Comparison of ENCODE assay signal across 16 cellular contexts in genomic region chr16:46928811-46929210, GRCh38. TPM values are rescaled to one million over a fixed set of nuclear protein-coding genes. Genes with fewer than 3 reads are reported as not detected.
DNase-seq lines count a peak whose midpoint lies in the region; ATAC-seq and TF ChIP-seq lines count a peak whose summit lies in the region.
"Had no signal": no experiment of that assay in that cellular context is flagged by ENCODE, and none has a peak within 500 bp of the region (broad histone marks: within the 10 kb centered on the region; RNA-seq: fewer than 3 reads in every experiment).

No MANE protein-coding gene starts in this region.

- no peak overlapping the region for H2AK5ac ChIP-seq in trophoblast cell (ENCODE audit: low read length)

- no peak overlapping the region for H3K4ac ChIP-seq in trophoblast cell (ENCODE audit: low read depth, low read length)

- H3K4me1 Mint-ChIP-seq in activated T-cell treated with anti-CD3 and anti-CD28 coated beads, Interleukin-2, amount 50 U/mL, for 24 hours (ENCODE audit: low read depth): peaks cover 4% of the 10 kb centered on the region

- BruUV-seq in Panc1 (replicated peaks; lab: Mats Ljungman, UMichigan): TSS peak; percentile 67

- H4K91ac ChIP-seq in trophoblast cell (ENCODE audit: low read depth, low read length): peak overlapping the region; percentile 33

- no CpG with 5 or more reads among the region's 15 CpGs for WGBS in trophoblast cell (ENCODE audit: extremely low coverage, insufficient coverage, insufficient read length)

- H3K4me1 ChIP-seq in Panc1 (ENCODE audit: control insufficient read depth, insufficient read depth, low read length): no peaks in the 10 kb centered on the region
- peaks cover 17 to 33% of the 10 kb centered on the region in 2 experiments for H3K4me1 ChIP-seq in trophoblast cell (ENCODE audit: control insufficient read depth in 1 of 2, insufficient read depth in 2 of 2, low read length in 2 of 2)

- no peak overlapping the region for H3K14ac ChIP-seq in trophoblast cell (ENCODE audit: low read length)

- no peak overlapping the region for H2AFZ ChIP-seq in trophoblast cell (ENCODE audit: insufficient read depth, low read length, poor library complexity)

- no peak for TF ChIP-seq CTCF in Panc1 (IDR thresholded peaks at IDR 0.05)

- H2BK12ac ChIP-seq in trophoblast cell (ENCODE audit: low read length): peak overlapping the region; percentile 13

- peak overlapping the region; percentile 6 for H4K8ac ChIP-seq in trophoblast cell (ENCODE audit: low read depth, low read length)

- POLR2A ChIA-PET in Panc1 (lab: Charles Lee): interaction anchor here (0.7 kb wide), 1 partner anchor 110 kb away, joined by 3 read pairs; no protein-coding TSS in a partner anchor

- H3K23ac ChIP-seq in trophoblast cell (ENCODE audit: low read length): no peak overlapping the region

- H3K27me3 Mint-ChIP-seq in activated T-cell treated with anti-CD3 and anti-CD28 coated beads, Interleukin-2, amount 50 U/mL, for 24 hours: no peaks in the 10 kb centered on the region

- DNase-seq in ELF-1 (ENCODE audit: low read depth, low spot score) (peak; percentile 49), Panc1 (ENCODE audit: low read depth, low spot score) (no peak), trophoblast cell (no peak)
- no peak for DNase-seq in activated CD4-positive, alpha-beta T cell treated with anti-CD3 and anti-CD28 coated beads for 1 hour
- DNase-seq in activated T-cell treated with anti-CD3 and anti-CD28 coated beads, Interleukin-2, amount 50 U/mL, for 24 hours: no peak
- DNase-seq: DMS153, HCEC 1CT, NCI-H1417, NCI-H187 treated with DMSO at 0.1 percent for 48 hours, NCI-H446 treated with DMSO at 0.1 percent for 48 hours, NCI-H748 treated with DMSO at 0.1 percent for 48 hours, SHP77, SK-N-SH had no signal

- no peak overlapping the region for H3K27ac Mint-ChIP-seq in activated T-cell treated with anti-CD3 and anti-CD28 coated beads, Interleukin-2, amount 50 U/mL, for 24 hours

- H3K9ac ChIP-seq in trophoblast cell (ENCODE audit: low read length): no peak overlapping the region
- H3K9ac ChIP-seq: SK-N-SH had no signal

- peaks cover 16% of the 10 kb centered on the region for H3K79me1 ChIP-seq in trophoblast cell (ENCODE audit: low read length)

- no peak overlapping the region for H3K4me2 ChIP-seq in trophoblast cell (ENCODE audit: low read length)
- H3K4me2 ChIP-seq: SK-N-SH had no signal

- H4K12ac ChIP-seq in trophoblast cell (ENCODE audit: low read depth, low read length): no peak overlapping the region

- ATAC-seq in Panc1 (no peak), GM18858 (IDR thresholded peaks at IDR 0.05; ENCODE audit: unreplicated experiment) (no peak)

- no peaks in the 10 kb centered on the region for H3K9me3 ChIP-seq in Panc1 (ENCODE audit: control insufficient read depth, insufficient read depth, low read depth, low read length)
- no peaks in the 10 kb centered on the region for H3K9me3 ChIP-seq in trophoblast cell (ENCODE audit: insufficient read depth, low read depth, low read length)
- H3K9me3 ChIP-seq: SK-N-SH had no signal

- no peak overlapping the region for H2BK5ac ChIP-seq in trophoblast cell (ENCODE audit: low read depth, low read length, poor library complexity)

- no peaks in the 10 kb centered on the region for H3K9me3 Mint-ChIP-seq in activated T-cell treated with anti-CD3 and anti-CD28 coated beads, Interleukin-2, amount 50 U/mL, for 24 hours

- in situ Hi-C loops in Panc1 (cut with HindIII; ENCODE audit: low pct_unique_long_range_greater_than_20kb, low sequenced_read_pairs): no loop called here

- no peak overlapping the region for H3K18ac ChIP-seq in trophoblast cell (ENCODE audit: low read length)

- CTCF ChIA-PET in Panc1 (lab: Charles Lee): interaction anchor here (0.6 kb wide), 1 partner anchor 1118 kb away, joined by 3 read pairs; no protein-coding TSS in a partner anchor

- peaks cover 27% of the 10 kb centered on the region for H3K36me3 Mint-ChIP-seq in activated T-cell treated with anti-CD3 and anti-CD28 coated beads, Interleukin-2, amount 50 U/mL, for 24 hours (ENCODE audit: low read depth)

- no peaks in the 10 kb centered on the region for H3K36me3 ChIP-seq in Panc1 (ENCODE audit: control insufficient read depth, insufficient read depth, low read length)
- H3K36me3 ChIP-seq in trophoblast cell (ENCODE audit: control insufficient read depth in 1 of 2, insufficient read depth in 2 of 2, low read length in 2 of 2): peaks cover 38 to 42% of the 10 kb centered on the region in 2 experiments

- no peaks in the 10 kb centered on the region for H3K79me2 ChIP-seq in trophoblast cell (ENCODE audit: control insufficient read depth, insufficient read depth, low read length, poor library complexity)

- H3K27me3 ChIP-seq in Panc1 (ENCODE audit: control insufficient read depth, insufficient read depth, low read length) (no peaks in the 10 kb centered on the region), trophoblast cell (ENCODE audit: insufficient read depth, low read length) (no peaks in the 10 kb centered on the region)

- no peak overlapping the region for H3K4me3 ChIP-seq in Panc1 (ENCODE audit: low read depth in 2 of 2, low read length in 2 of 2)
- H3K4me3 ChIP-seq in trophoblast cell (ENCODE audit: low read depth, low read length): no peak overlapping the region

- intact Hi-C loops in Panc1 (cut with micrococcal nuclease; ENCODE audit: unreplicated experiment): no loop called here

- H2BK120ac ChIP-seq in trophoblast cell (ENCODE audit: insufficient read depth, low read length, poor library complexity): no peak overlapping the region

- H3K4me3 Mint-ChIP-seq in activated T-cell treated with anti-CD3 and anti-CD28 coated beads, Interleukin-2, amount 50 U/mL, for 24 hours: no peak overlapping the region

- no peak overlapping the region for H3K27ac ChIP-seq in Panc1 (ENCODE audit: low read length)
- H3K27ac ChIP-seq in cingulate gyrus (ENCODE audit: low read depth, low read length): peak overlapping the region; percentile 82
- peak overlapping the region; percentile 10 for H3K27ac ChIP-seq in trophoblast cell (ENCODE audit: low read depth, low read length)
- H3K27ac ChIP-seq: HL-60 had no signal

RNA-seq across cellular contexts. Expression of gene GPT2, which starts 44.6 kb away (rescaled TPM):
- total RNA-seq in Panc1 (2021; ENCODE audit: unreplicated experiment): 12.7 TPM
- 27.1 TPM for polyA plus RNA-seq in Panc1 (2012; ENCODE audit: insufficient read length)
- 73.2 and 77.7 TPM in 2 replicates for polyA plus RNA-seq in trophoblast cell (2013)

RNA-seq across cellular contexts. Expression of gene DNAJA2, which starts 44.7 kb away (rescaled TPM):
- 49.4 TPM for total RNA-seq in Panc1 (2021; ENCODE audit: unreplicated experiment)
- polyA plus RNA-seq in Panc1 (2012; ENCODE audit: insufficient read length): 46.4 TPM
- 76.0 and 76.3 TPM in 2 replicates for polyA plus RNA-seq in trophoblast cell (2013)
